Comparison of ENCODE assay signal across 14 cellular contexts in the genomic region with DNA sequence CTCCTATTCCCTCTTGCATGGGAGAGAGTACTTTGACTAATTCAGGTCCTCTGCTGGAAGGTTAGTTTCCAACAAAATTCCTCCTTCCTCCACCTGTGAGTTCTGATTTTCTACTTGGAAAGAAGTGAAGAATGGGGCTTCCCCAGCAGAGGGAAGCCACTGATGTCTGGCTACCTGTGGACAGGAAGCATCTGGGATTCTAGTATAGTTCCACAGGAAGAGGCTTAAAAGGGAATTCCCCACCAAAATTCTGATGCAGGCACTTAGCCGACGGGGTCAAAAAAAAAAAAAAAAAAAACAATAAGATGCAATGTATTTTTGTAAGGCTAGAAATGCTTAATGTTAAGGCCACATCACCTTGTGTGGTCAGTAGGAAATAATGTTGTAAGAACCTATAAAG. TPM values are rescaled to one million over a fixed set of nuclear protein-coding genes. Genes with fewer than 3 reads are reported as not detected.
A peak's percentile ranks its signal among the peaks of the same experiment; 100 is the strongest.
DNase-seq lines count a peak whose midpoint lies in the region; ATAC-seq and TF ChIP-seq lines count a peak whose summit lies in the region.
"Had no signal": no experiment of that assay in that cellular context is flagged by ENCODE, and none has a peak within 500 bp of the region (broad histone marks: within the 10 kb centered on the region; RNA-seq: fewer than 3 reads in every experiment).

No MANE protein-coding gene starts in this region.

- ATAC-seq in natural killer cell: no peak
- ATAC-seq in HG03378 (IDR thresholded peaks at IDR 0.05; ENCODE audit: unreplicated experiment): no peak
- ATAC-seq in GM21447 (IDR thresholded peaks at IDR 0.05; ENCODE audit: unreplicated experiment): no peak

- peaks cover 29 to 51% of the 10 kb centered on the region in 2 donors for H3K4me1 Mint-ChIP-seq in natural killer cell

- H3K27ac ChIP-seq in right atrium auricular region (peak overlapping the region; percentile 74 to 82), vagina (peak overlapping the region; percentile 94)
- H3K27ac ChIP-seq: cardiac muscle cell had no signal

- peak overlapping the region; percentile 70 to 71 for H3K27ac Mint-ChIP-seq in natural killer cell

- H3K4me1 ChIP-seq in right atrium auricular region (peaks cover 0 to 49% of the 10 kb centered on the region in 2 donors), vagina (peaks cover 71% of the 10 kb centered on the region)

- H3K36me3 ChIP-seq in right atrium auricular region: peaks cover 45% of the 10 kb centered on the region
- H3K36me3 ChIP-seq in vagina: peaks cover 0 to 14% of the 10 kb centered on the region in 2 donors

- H3K27me3 ChIP-seq in right atrium auricular region (no peaks in the 10 kb centered on the region), vagina (no peaks in the 10 kb centered on the region)
- H3K27me3 ChIP-seq: cardiac muscle cell had no signal

- TF ChIP-seq POLR2A in vagina (IDR thresholded peaks at IDR 0.05): no peak

- TF ChIP-seq CTCF in right atrium auricular region (IDR thresholded peaks at IDR 0.05): no peak
- TF ChIP-seq CTCF in choroid plexus epithelial cell (conservative IDR thresholded peaks at IDR 0.05; ENCODE audit: low read depth, low read length): no peak
- no peak for TF ChIP-seq CTCF in natural killer cell (IDR thresholded peaks at IDR 0.05)
- no peak for TF ChIP-seq CTCF in vagina (IDR thresholded peaks at IDR 0.05)

- H3K27me3 Mint-ChIP-seq in natural killer cell (ENCODE audit: low read depth in 2 of 2): no peaks in the 10 kb centered on the region

- intact Hi-C loops in cardiac septum (cut with DNase I) (loop anchor here (5.0 to 10.0 kb wide), 2 partner anchors 90 to 198 kb away; partner anchors contain the start of genes PCDHGA12 and TAF7), natural killer cell (cut with micrococcal nuclease) (no loop called here), vagina (cut with DNase I) (loop anchor here (10.0 kb wide), 1 partner anchor 108 kb away; the partner anchor contains the start of genes PCDHGA10 and PCDHGB7)

- no peaks in the 10 kb centered on the region for H3K9me3 ChIP-seq in right atrium auricular region
- no peaks in the 10 kb centered on the region for H3K9me3 ChIP-seq in vagina

- no peak overlapping the region for H3K4me3 Mint-ChIP-seq in natural killer cell

- peaks cover 36% of the 10 kb centered on the region for H3K36me3 Mint-ChIP-seq in natural killer cell

- DNase-seq in right atrium auricular region (ENCODE audit: low spot score): no peak
- DNase-seq in cardiac septum (ENCODE audit: low spot score): no peak
- DNase-seq in choroid plexus epithelial cell (ENCODE audit: low read depth): peak; percentile 22
- DNase-seq in natural killer cell: no peak
- no peak for DNase-seq in vagina (ENCODE audit: extremely low spot score in 2 of 2)
- DNase-seq in T-helper 9 cell: no peak
- DNase-seq: activated CD4-positive, alpha-beta T cell treated with anti-CD3 and anti-CD28 coated beads, Interleukin-2, amount 50 U/mL, for 48 hours; AML-193; H7; NCI-H526 treated with DMSO at 0.1 percent for 48 hours had no signal

- no peaks in the 10 kb centered on the region for H3K9me3 Mint-ChIP-seq in natural killer cell

- H3K4me3 ChIP-seq in right atrium auricular region: no peak overlapping the region
- H3K4me3 ChIP-seq in choroid plexus epithelial cell (ENCODE audit: low read depth, low read length): no peak overlapping the region
- H3K4me3 ChIP-seq in vagina: no peak overlapping the region
- H3K4me3 ChIP-seq: cardiac muscle cell, lung had no signal

RNA-seq across cellular contexts. Expression of gene PCDHGC5, which starts 33.4 kb away (rescaled TPM):
- 1 to 10 TPM; 1.4 to 1.7 TPM for total RNA-seq in right atrium auricular region
- 6.1 TPM for total RNA-seq in cardiac septum
- under 1 TPM; 0.31 to 0.97 (median 0.50) TPM for total RNA-seq in natural killer cell
- 3.4 TPM for total RNA-seq in vagina

RNA-seq across cellular contexts. Expression of gene PCDHGC4, which starts 37.5 kb away (rescaled TPM):
- total RNA-seq in right atrium auricular region (1 to 10 TPM; 1.5 to 1.7 TPM), cardiac septum (5.8 TPM), natural killer cell (under 1 TPM; 0.31 to 0.84 (median 0.45) TPM), vagina (4.9 TPM)

RNA-seq across cellular contexts. Expression of gene PCDHGC3, which starts 46.5 kb away (rescaled TPM):
- total RNA-seq in right atrium auricular region (10 to 100 TPM; 24.1 to 38.3 TPM), cardiac septum (16.9 TPM), natural killer cell (1 to 10 TPM in 1 of 3 donors, under 1 TPM in 2; 0.68 to 1.5 (median 0.75) TPM), vagina (78.3 TPM)
